Comparison of ENCODE assay signal across 14 cellular contexts in genomic region chr3:60080648-60081047, GRCh38.
DNase-seq lines count a peak whose midpoint lies in the region; ATAC-seq and TF ChIP-seq lines count a peak whose summit lies in the region.
"Had no signal": no experiment of that assay in that cellular context is flagged by ENCODE, and none has a peak within 500 bp of the region (broad histone marks: within the 10 kb centered on the region; RNA-seq: fewer than 3 reads in every experiment).

No MANE protein-coding gene starts in this region.

- POLR2A ChIA-PET in activated CD4-positive, alpha-beta T cell treated with anti-CD3 and anti-CD28 coated beads for 36 hours (lab: Charles Lee) = interaction anchor here (0.6 kb wide), 1 partner anchor 63 kb away, joined by 3 read pairs; no protein-coding TSS in a partner anchor
- POLR2A ChIA-PET in activated CD8-positive, alpha-beta T cell treated with anti-CD3 and anti-CD28 coated beads, Interleukin-2, amount 10 ng/mL, durations not matched to agents 7 days and 5 days (lab: Charles Lee) = no interaction called here

- peaks cover 20% of the 10 kb centered on the region for H3K36me3 Mint-ChIP-seq in activated CD4-positive, alpha-beta T cell treated with anti-CD3 and anti-CD28 coated beads for 36 hours (ENCODE audit: low read depth)
- H3K36me3 Mint-ChIP-seq in activated CD8-positive, alpha-beta T cell treated with anti-CD3 and anti-CD28 coated beads, Interleukin-2, amount 10 ng/mL, durations not matched to agents 7 days and 5 days (ENCODE audit: low read depth) = peaks cover 31% of the 10 kb centered on the region

- H3K4me3 Mint-ChIP-seq in activated CD4-positive, alpha-beta T cell treated with anti-CD3 and anti-CD28 coated beads for 36 hours = peak overlapping the region; percentile 54
- no peak overlapping the region for H3K4me3 Mint-ChIP-seq in activated CD8-positive, alpha-beta T cell treated with anti-CD3 and anti-CD28 coated beads, Interleukin-2, amount 10 ng/mL, durations not matched to agents 7 days and 5 days

- peaks cover 64% of the 10 kb centered on the region for H3K4me1 Mint-ChIP-seq in activated CD4-positive, alpha-beta T cell treated with anti-CD3 and anti-CD28 coated beads for 36 hours
- peaks cover 51% of the 10 kb centered on the region for H3K4me1 Mint-ChIP-seq in activated CD8-positive, alpha-beta T cell treated with anti-CD3 and anti-CD28 coated beads, Interleukin-2, amount 10 ng/mL, durations not matched to agents 7 days and 5 days (ENCODE audit: low read depth)

- CTCF ChIA-PET in activated CD4-positive, alpha-beta T cell treated with anti-CD3 and anti-CD28 coated beads for 36 hours (lab: Charles Lee) = interaction anchor here (0.6 to 1.2 kb wide), 2 partner anchors 14 to 16 kb away, joined by 3 read pairs; no protein-coding TSS in a partner anchor
- CTCF ChIA-PET in activated CD8-positive, alpha-beta T cell treated with anti-CD3 and anti-CD28 coated beads, Interleukin-2, amount 10 ng/mL, durations not matched to agents 7 days and 5 days (lab: Charles Lee) = interaction anchor here (1.0 to 1.1 kb wide), 2 partner anchors 21 to 223 kb away, joined by 3 read pairs; no protein-coding TSS in a partner anchor

- peak; percentile 84 for ATAC-seq in activated CD4-positive, alpha-beta T cell treated with anti-CD3 and anti-CD28 coated beads for 36 hours
- ATAC-seq in HG03469 (IDR thresholded peaks at IDR 0.05; ENCODE audit: unreplicated experiment) = peak; percentile 37
- no peak for ATAC-seq in activated CD8-positive, alpha-beta T cell treated with anti-CD3 and anti-CD28 coated beads, Interleukin-2, amount 10 ng/mL, durations not matched to agents 7 days and 5 days

- H3K9me3 Mint-ChIP-seq in activated CD4-positive, alpha-beta T cell treated with anti-CD3 and anti-CD28 coated beads for 36 hours (ENCODE audit: low read depth) = peaks cover 12% of the 10 kb centered on the region
- H3K9me3 Mint-ChIP-seq in activated CD8-positive, alpha-beta T cell treated with anti-CD3 and anti-CD28 coated beads, Interleukin-2, amount 10 ng/mL, durations not matched to agents 7 days and 5 days (ENCODE audit: insufficient read depth) = peaks cover 15% of the 10 kb centered on the region

- in situ Hi-C loops in GM13977 (cut with MboI; ENCODE audit: low pct_unique_long_range_greater_than_20kb, low sequenced_read_pairs, unreplicated experiment) = no loop called here

- no peaks in the 10 kb centered on the region for H3K27me3 Mint-ChIP-seq in activated CD4-positive, alpha-beta T cell treated with anti-CD3 and anti-CD28 coated beads for 36 hours
- H3K27me3 Mint-ChIP-seq in activated CD8-positive, alpha-beta T cell treated with anti-CD3 and anti-CD28 coated beads, Interleukin-2, amount 10 ng/mL, durations not matched to agents 7 days and 5 days (ENCODE audit: low read depth) = no peaks in the 10 kb centered on the region

- H3K27ac Mint-ChIP-seq in activated CD4-positive, alpha-beta T cell treated with anti-CD3 and anti-CD28 coated beads for 36 hours = peak overlapping the region; percentile 88
- H3K27ac Mint-ChIP-seq in activated CD8-positive, alpha-beta T cell treated with anti-CD3 and anti-CD28 coated beads, Interleukin-2, amount 10 ng/mL, durations not matched to agents 7 days and 5 days = peak overlapping the region; percentile 5

- peak; percentile 29 for DNase-seq in activated CD4-positive, alpha-beta T cell treated with anti-CD3 and anti-CD28 coated beads for 36 hours
- DNase-seq in activated CD4-positive, alpha-beta T cell treated with anti-CD3 and anti-CD28 coated beads, Interleukin-2, amount 50 U/mL, for 1 hour = no peak
- DNase-seq in activated CD8-positive, alpha-beta T cell treated with anti-CD3 and anti-CD28 coated beads, Interleukin-2, amount 10 ng/mL, durations not matched to agents 7 days and 5 days = no peak
- DNase-seq in pons (ENCODE audit: low spot score) (peak; percentile 60), SKM-1 treated with dmso at 0.1 percent for 144 hours (lab: John Stamatoyannopoulos, UW; ENCODE audit: unreplicated experiment) (no peak), GM13977 (ENCODE audit: low spot score) (no peak), posterior vena cava (ENCODE audit: low spot score) (no peak)
- DNase-seq: Caco-2, dorsolateral prefrontal cortex, NCI-H1092, nucleus accumbens, Peyer's patch, substantia nigra had no signal

- intact Hi-C loops in activated CD4-positive, alpha-beta T cell treated with anti-CD3 and anti-CD28 coated beads for 36 hours (cut with DNase I, micrococcal nuclease) = loop anchor here (1.0 to 10.0 kb wide), 11 partner anchors 27 to 1174 kb away; partner anchors contain the start of gene FHIT (in 1 of the 2)
- intact Hi-C loops in posterior vena cava (cut with DNase I) = no loop called here

- TF ChIP-seq CTCF in GM13977 (IDR thresholded peaks at IDR 0.05; ENCODE audit: extremely low read depth, insufficient read depth, missing control alignments) = no peak

Comparison
In these comparisons a context has a peak if more than half of its experiments do, and no peak if none do; other contexts are left out.
1. DNase-seq: peak in activated CD4-positive, alpha-beta T cell treated with anti-CD3 and anti-CD28 coated beads for 36 hours (single experiment) and pons (single experiment); none in activated CD4-positive, alpha-beta T cell treated with anti-CD3 and anti-CD28 coated beads, Interleukin-2, amount 50 U/mL, for 1 hour (single experiment), activated CD8-positive, alpha-beta T cell treated with anti-CD3 and anti-CD28 coated beads, Interleukin-2, amount 10 ng/mL, durations not matched to agents 7 days and 5 days (single experiment), SKM-1 treated with dmso at 0.1 percent for 144 hours (single experiment), GM13977 (single experiment) and posterior vena cava (single experiment).
2. intact Hi-C loops: an anchor here in activated CD4-positive, alpha-beta T cell treated with anti-CD3 and anti-CD28 coated beads for 36 hours (1.0 to 10.0 kb wide); none called in posterior vena cava.